In the genomic region with DNA sequence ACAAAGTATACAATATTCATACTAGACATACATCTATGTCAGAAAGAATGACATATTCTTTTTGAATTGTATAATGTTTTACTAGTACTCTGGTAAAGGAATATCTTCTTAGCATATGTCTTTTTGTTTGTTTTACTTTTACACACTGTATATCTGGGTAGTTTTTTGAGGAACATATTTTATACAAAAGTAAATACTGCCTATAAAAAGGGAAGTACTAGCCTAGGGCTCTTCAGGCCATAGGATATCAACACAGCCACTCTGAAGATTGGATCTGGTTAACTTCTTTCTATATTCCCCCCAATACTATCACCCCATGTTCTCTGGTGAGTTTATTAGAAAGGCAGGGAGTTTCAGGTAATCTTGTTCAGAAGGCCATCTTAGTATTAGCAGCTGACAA, we compare ENCODE assay signal across 17 cellular contexts.
A peak's percentile ranks its signal among the peaks of the same experiment; 100 is the strongest.
DNase-seq lines count a peak whose midpoint lies in the region; ATAC-seq and TF ChIP-seq lines count a peak whose summit lies in the region.
"Had no signal": no experiment of that assay in that cellular context is flagged by ENCODE, and none has a peak within 500 bp of the region (broad histone marks: within the 10 kb centered on the region; RNA-seq: fewer than 3 reads in every experiment).

No MANE protein-coding gene starts in this region.

- no peaks in the 10 kb centered on the region for H3K36me3 ChIP-seq in CD8-positive, alpha-beta T cell (ENCODE audit: insufficient read depth, low read length)
- H3K36me3 ChIP-seq in adrenal gland (replicated peaks in 1 of 2): no peaks in the 10 kb centered on the region
- H3K36me3 ChIP-seq: HAP-1 had no signal

- CTCF ChIA-PET in activated CD4-positive, alpha-beta T cell treated with anti-CD3 and anti-CD28 coated beads for 36 hours (lab: Charles Lee): no interaction called here
- CTCF ChIA-PET in CD8-positive, alpha-beta T cell (lab: Charles Lee): interaction anchor here (0.6 kb wide), 1 partner anchor 365 kb away, joined by 3 read pairs; no protein-coding TSS in a partner anchor

- no peak for ATAC-seq in activated CD4-positive, alpha-beta T cell treated with anti-CD3 and anti-CD28 coated beads for 36 hours
- ATAC-seq in CD8-positive, alpha-beta T cell: no peak
- ATAC-seq in left colon: peak; percentile 72
- ATAC-seq in stimulated activated naive CD8-positive, alpha-beta T cell treated with anti-CD3 and anti-CD28 coated beads, Interleukin-15, amount 100 ng/mL, for 72 hours: no peak
- ATAC-seq: Panc1 had no signal

- no peak overlapping the region for H3K4me3 Mint-ChIP-seq in activated CD4-positive, alpha-beta T cell treated with anti-CD3 and anti-CD28 coated beads for 36 hours
- H3K4me3 Mint-ChIP-seq in CD8-positive, alpha-beta T cell: no peak overlapping the region
- H3K4me3 Mint-ChIP-seq in stimulated activated naive CD8-positive, alpha-beta T cell treated with anti-CD3 and anti-CD28 coated beads, Interleukin-15, amount 100 ng/mL, for 72 hours: no peak overlapping the region
- H3K4me3 Mint-ChIP-seq: IgD-negative memory B cell had no signal

- H3K27me3 ChIP-seq in CD8-positive, alpha-beta T cell (ENCODE audit: insufficient read depth, low read length): no peaks in the 10 kb centered on the region
- no peaks in the 10 kb centered on the region for H3K27me3 ChIP-seq in adrenal gland
- H3K27me3 ChIP-seq: BLaER1 had no signal

- peak overlapping the region; percentile 35 for H3K27ac Mint-ChIP-seq in activated CD4-positive, alpha-beta T cell treated with anti-CD3 and anti-CD28 coated beads for 36 hours
- peak overlapping the region; percentile 28 for H3K27ac Mint-ChIP-seq in CD8-positive, alpha-beta T cell
- H3K27ac Mint-ChIP-seq in stimulated activated naive CD8-positive, alpha-beta T cell treated with anti-CD3 and anti-CD28 coated beads, Interleukin-15, amount 100 ng/mL, for 72 hours: no peak overlapping the region
- H3K27ac Mint-ChIP-seq: IgD-negative memory B cell had no signal

- no peak for DNase-seq in activated CD4-positive, alpha-beta T cell treated with anti-CD3 and anti-CD28 coated beads for 36 hours
- DNase-seq in activated CD4-positive, alpha-beta T cell treated with anti-CD3 and anti-CD28 coated beads for 48 hours: no peak
- DNase-seq in CD8-positive, alpha-beta T cell: no peak
- peak; percentile 23 for DNase-seq in OCI-M1 (lab: John Stamatoyannopoulos, UW)
- no peak for DNase-seq in left colon
- no peak for DNase-seq in NCI-H69 (lab: John Stamatoyannopoulos, UW)
- no peak for DNase-seq in stimulated activated naive CD8-positive, alpha-beta T cell treated with anti-CD3 and anti-CD28 coated beads, Interleukin-15, amount 100 ng/mL, for 72 hours
- no peak for DNase-seq in adrenal gland
- DNase-seq: DMS79 treated with DMSO at 0.1 percent for 48 hours, NCI-H1048, NCI-H1436 treated with DMSO at 0.1 percent for 48 hours, NCI-H2029 treated with DMSO at 0.1 percent for 48 hours, NCI-H774 had no signal

- H3K4me1 Mint-ChIP-seq in activated CD4-positive, alpha-beta T cell treated with anti-CD3 and anti-CD28 coated beads for 36 hours: peaks cover 9% of the 10 kb centered on the region
- H3K4me1 Mint-ChIP-seq in CD8-positive, alpha-beta T cell (ENCODE audit: low read depth): peaks cover 5% of the 10 kb centered on the region
- H3K4me1 Mint-ChIP-seq in stimulated activated naive CD8-positive, alpha-beta T cell treated with anti-CD3 and anti-CD28 coated beads, Interleukin-15, amount 100 ng/mL, for 72 hours: peaks cover 9% of the 10 kb centered on the region
- H3K4me1 Mint-ChIP-seq: IgD-negative memory B cell had no signal

- intact Hi-C loops in activated CD4-positive, alpha-beta T cell treated with anti-CD3 and anti-CD28 coated beads for 36 hours (cut with DNase I, micrococcal nuclease): no loop called here
- intact Hi-C loops in CD8-positive, alpha-beta T cell (cut with DNase I, micrococcal nuclease): no loop called here
- intact Hi-C loops in left colon (cut with DNase I, micrococcal nuclease) (no loop called here), adrenal gland (cut with DNase I) (no loop called here)

- H3K9me3 Mint-ChIP-seq in activated CD4-positive, alpha-beta T cell treated with anti-CD3 and anti-CD28 coated beads for 36 hours (ENCODE audit: low read depth): peaks cover 2% of the 10 kb centered on the region
- no peaks in the 10 kb centered on the region for H3K9me3 Mint-ChIP-seq in CD8-positive, alpha-beta T cell
- no peaks in the 10 kb centered on the region for H3K9me3 Mint-ChIP-seq in stimulated activated naive CD8-positive, alpha-beta T cell treated with anti-CD3 and anti-CD28 coated beads, Interleukin-15, amount 100 ng/mL, for 72 hours

- TF ChIP-seq CTCF in CD8-positive, alpha-beta T cell (IDR thresholded peaks at IDR 0.05): no peak
- TF ChIP-seq CTCF in adrenal gland (IDR thresholded peaks at IDR 0.05): no peak

- POLR2A ChIA-PET in activated CD4-positive, alpha-beta T cell treated with anti-CD3 and anti-CD28 coated beads for 36 hours (lab: Charles Lee): no interaction called here
- POLR2A ChIA-PET in CD8-positive, alpha-beta T cell (lab: Charles Lee): no interaction called here

- H3K27ac ChIP-seq in CD8-positive, alpha-beta T cell (ENCODE audit: low read depth, low read length): no peak overlapping the region
- no peak overlapping the region for H3K27ac ChIP-seq in adrenal gland
- H3K27ac ChIP-seq: BLaER1 had no signal

- no peaks in the 10 kb centered on the region for H3K27me3 Mint-ChIP-seq in activated CD4-positive, alpha-beta T cell treated with anti-CD3 and anti-CD28 coated beads for 36 hours
- no peaks in the 10 kb centered on the region for H3K27me3 Mint-ChIP-seq in CD8-positive, alpha-beta T cell (ENCODE audit: low read depth)
- no peaks in the 10 kb centered on the region for H3K27me3 Mint-ChIP-seq in stimulated activated naive CD8-positive, alpha-beta T cell treated with anti-CD3 and anti-CD28 coated beads, Interleukin-15, amount 100 ng/mL, for 72 hours
- H3K27me3 Mint-ChIP-seq: IgD-negative memory B cell had no signal

- peaks cover 7% of the 10 kb centered on the region for H3K36me3 Mint-ChIP-seq in activated CD4-positive, alpha-beta T cell treated with anti-CD3 and anti-CD28 coated beads for 36 hours (ENCODE audit: low read depth)
- peaks cover 12% of the 10 kb centered on the region for H3K36me3 Mint-ChIP-seq in CD8-positive, alpha-beta T cell

- H3K4me3 ChIP-seq in CD8-positive, alpha-beta T cell (ENCODE audit: low read depth, low read length): no peak overlapping the region
- no peak overlapping the region for H3K4me3 ChIP-seq in adrenal gland
- H3K4me3 ChIP-seq: BLaER1, HAP-1 had no signal

- H3K4me1 ChIP-seq in CD8-positive, alpha-beta T cell (ENCODE audit: insufficient read depth, low read length): no peaks in the 10 kb centered on the region
- H3K4me1 ChIP-seq in adrenal gland (replicated peaks in 1 of 2): no peaks in the 10 kb centered on the region
- H3K4me1 ChIP-seq: BLaER1, HAP-1 had no signal

- no peaks in the 10 kb centered on the region for H3K9me3 ChIP-seq in CD8-positive, alpha-beta T cell (ENCODE audit: low read length)
- no peaks in the 10 kb centered on the region for H3K9me3 ChIP-seq in adrenal gland (replicated peaks in 1 of 3)
- H3K9me3 ChIP-seq: HAP-1 had no signal

- TF ChIP-seq POLR2A in adrenal gland (IDR thresholded peaks at IDR 0.05): no peak

Comparison
In these comparisons a context has a peak if more than half of its experiments do, and no peak if none do; other contexts are left out.
1. H3K27ac Mint-ChIP-seq: peak in activated CD4-positive, alpha-beta T cell treated with anti-CD3 and anti-CD28 coated beads for 36 hours (single experiment) and CD8-positive, alpha-beta T cell (single experiment); none in stimulated activated naive CD8-positive, alpha-beta T cell treated with anti-CD3 and anti-CD28 coated beads, Interleukin-15, amount 100 ng/mL, for 72 hours (0 of 2).